Comparison of ENCODE assay signal across 15 cellular contexts in genomic region chr1:1117469-1117831, GRCh38. TPM values are rescaled to one million over a fixed set of nuclear protein-coding genes. Genes with fewer than 3 reads are reported as not detected.
DNase-seq lines count a peak whose midpoint lies in the region; ATAC-seq, FAIRE-seq and TF ChIP-seq lines count a peak whose summit lies in the region.
"Had no signal": no experiment of that assay in that cellular context is flagged by ENCODE, and none has a peak within 500 bp of the region (broad histone marks: within the 10 kb centered on the region; RNA-seq: fewer than 3 reads in every experiment).

No MANE protein-coding gene starts in this region.

- H3K27ac ChIP-seq in BLaER1 (no peak overlapping the region), Karpas-422 (ENCODE audit: low read length) (no peak overlapping the region)
- H3K27ac ChIP-seq in CD8-positive, alpha-beta T cell (ENCODE audit: low read depth, low read length): no peak overlapping the region
- no peak overlapping the region for H3K27ac ChIP-seq in naive thymus-derived CD4-positive, alpha-beta T cell (ENCODE audit: low read depth, low read length)
- H3K27ac ChIP-seq: SJCRH30, suprapubic skin had no signal

- CTCF ChIA-PET in CD8-positive, alpha-beta T cell (lab: Charles Lee): interaction anchor here (0.7 to 6.9 kb wide), 4 partner anchors 13 to 183 kb away, joined by 3 to 101 read pairs (median 3); no protein-coding TSS in a partner anchor
- CTCF ChIA-PET in activated CD8-positive, alpha-beta T cell treated with anti-CD3 and anti-CD28 coated beads, Interleukin-2, amount 10 ng/mL, durations not matched to agents 7 days and 5 days (lab: Charles Lee): interaction anchor here (1.3 to 2.2 kb wide), 4 partner anchors 84 to 175 kb away, joined by 4 to 9 read pairs (median 6); partner anchors contain the start of gene UBE2J2
- CTCF ChIA-PET in naive thymus-derived CD4-positive, alpha-beta T cell (lab: Charles Lee): no interaction called here

- peak overlapping the region; percentile 61 for H3K4me3 Mint-ChIP-seq in CD8-positive, alpha-beta T cell
- H3K4me3 Mint-ChIP-seq in activated CD8-positive, alpha-beta T cell treated with anti-CD3 and anti-CD28 coated beads, Interleukin-2, amount 10 ng/mL, durations not matched to agents 7 days and 5 days: peak overlapping the region; percentile 34
- H3K4me3 Mint-ChIP-seq in naive thymus-derived CD4-positive, alpha-beta T cell: peak overlapping the region in 9 of 10 donors; percentile 27 to 88 (median 58)
- peak overlapping the region in 1 of 2 donors; percentile 65 for H3K4me3 Mint-ChIP-seq in CD14-positive monocyte

- H3K4me2 ChIP-seq in BLaER1 (peak overlapping the region; percentile 70), Karpas-422 (ENCODE audit: low read depth, low read length, poor library complexity, severe bottlenecking) (no peak overlapping the region)

- no peak overlapping the region for H3K9ac ChIP-seq in BLaER1
- no peak overlapping the region for H3K9ac ChIP-seq in Karpas-422 (ENCODE audit: low read length)

- no peak for TF ChIP-seq CTCF in CD8-positive, alpha-beta T cell (IDR thresholded peaks at IDR 0.05)
- no peak for TF ChIP-seq CTCF in CD14-positive monocyte (IDR thresholded peaks at IDR 0.05)

- intact Hi-C loops in CD8-positive, alpha-beta T cell (cut with DNase I, micrococcal nuclease): loop anchor here (2.0 to 10.0 kb wide), 4 partner anchors 49 to 395 kb away; partner anchors contain the start of genes ATAD3A (in 1 of the 2) and KLHL17 (in 1 of the 2)
- intact Hi-C loops in naive thymus-derived CD4-positive, alpha-beta T cell (cut with micrococcal nuclease): loop anchor here (2.0 to 10.0 kb wide), 3 partner anchors 77 to 497 kb away; partner anchors contain the start of gene MIB2 (in 1 of the 2)
- intact Hi-C loops in CD14-positive monocyte (cut with micrococcal nuclease): loop anchor here (2.0 to 10.0 kb wide), 4 partner anchors 83 to 257 kb away; partner anchors contain the start of genes AURKAIP1 (in 1 of the 2), B3GALT6 (in 1 of the 2) and SDF4 (in 1 of the 2)

- ATAC-seq in CD8-positive, alpha-beta T cell: no peak
- ATAC-seq in activated CD8-positive, alpha-beta T cell treated with anti-CD3 and anti-CD28 coated beads, Interleukin-2, amount 10 ng/mL, durations not matched to agents 7 days and 5 days: no peak
- ATAC-seq in naive thymus-derived CD4-positive, alpha-beta T cell: no peak

- FAIRE-seq in GM19239 (lab: Jason Lieb, UNC): no peak
- FAIRE-seq: endometrium had no signal

- H3K27ac Mint-ChIP-seq in CD8-positive, alpha-beta T cell: no peak overlapping the region
- H3K27ac Mint-ChIP-seq in activated CD8-positive, alpha-beta T cell treated with anti-CD3 and anti-CD28 coated beads, Interleukin-2, amount 10 ng/mL, durations not matched to agents 7 days and 5 days: no peak overlapping the region
- H3K27ac Mint-ChIP-seq in naive thymus-derived CD4-positive, alpha-beta T cell: peak overlapping the region in 1 of 9 donors; percentile 14
- no peak overlapping the region for H3K27ac Mint-ChIP-seq in CD14-positive monocyte

- no peak for DNase-seq in CD8-positive, alpha-beta T cell
- no peak for DNase-seq in activated CD8-positive, alpha-beta T cell treated with anti-CD3 and anti-CD28 coated beads, Interleukin-2, amount 10 ng/mL, durations not matched to agents 7 days and 5 days
- DNase-seq in naive thymus-derived CD4-positive, alpha-beta T cell: peak in 1 of 9 donors; percentile 26
- DNase-seq in GM19239 (ENCODE audit: insufficient read length, low spot score) (no peak), retina (no peak), Karpas-422 (no peak), CD14-positive monocyte (ENCODE audit: low spot score) (no peak)
- DNase-seq: amniotic stem cell, hypothalamus, NCI-H1436 treated with DMSO at 0.1 percent for 48 hours, NCI-H748 treated with DMSO at 0.1 percent for 48 hours, SJCRH30 had no signal

- H3K36me3 ChIP-seq in BLaER1: peaks cover 20% of the 10 kb centered on the region
- H3K36me3 ChIP-seq in CD8-positive, alpha-beta T cell (ENCODE audit: insufficient read depth, low read length): no peaks in the 10 kb centered on the region
- peaks cover 0 to 7% (median 0%) of the 10 kb centered on the region in 3 experiments for H3K36me3 ChIP-seq in naive thymus-derived CD4-positive, alpha-beta T cell (ENCODE audit: control insufficient read depth in 2 of 3, insufficient read depth in 3 of 3, low read length in 3 of 3)
- H3K36me3 ChIP-seq in Karpas-422 (ENCODE audit: insufficient read depth, low read length): no peaks in the 10 kb centered on the region
- H3K36me3 ChIP-seq: suprapubic skin had no signal

- no peaks in the 10 kb centered on the region for H3K9me2 ChIP-seq in Karpas-422 (replicated peaks; ENCODE audit: insufficient read depth, low read length)

- peaks cover 15% of the 10 kb centered on the region for H3K79me2 ChIP-seq in Karpas-422 (ENCODE audit: low read length)

- H3K27me3 ChIP-seq in BLaER1 (peaks cover 41% of the 10 kb centered on the region), Karpas-422 (ENCODE audit: low read length) (no peaks in the 10 kb centered on the region)
- no peaks in the 10 kb centered on the region for H3K27me3 ChIP-seq in CD8-positive, alpha-beta T cell (ENCODE audit: insufficient read depth, low read length)
- no peaks in the 10 kb centered on the region for H3K27me3 ChIP-seq in naive thymus-derived CD4-positive, alpha-beta T cell (ENCODE audit: control insufficient read depth in 2 of 2, insufficient read depth in 2 of 2, low read length in 2 of 2)

- no peak overlapping the region for H2AFZ ChIP-seq in Karpas-422 (ENCODE audit: low read length)

- H3K27me3 Mint-ChIP-seq in CD8-positive, alpha-beta T cell (ENCODE audit: low read depth): peaks cover 4% of the 10 kb centered on the region
- H3K27me3 Mint-ChIP-seq in activated CD8-positive, alpha-beta T cell treated with anti-CD3 and anti-CD28 coated beads, Interleukin-2, amount 10 ng/mL, durations not matched to agents 7 days and 5 days (ENCODE audit: low read depth): peaks cover 6% of the 10 kb centered on the region
- H3K27me3 Mint-ChIP-seq in naive thymus-derived CD4-positive, alpha-beta T cell: peaks cover 0 to 13% (median 0%) of the 10 kb centered on the region in 5 donors
- H3K27me3 Mint-ChIP-seq in CD14-positive monocyte (ENCODE audit: low read depth in 3 of 3): peaks cover 34 to 56% (median 37%) of the 10 kb centered on the region in 3 donors

- H3K4me3 ChIP-seq in BLaER1 (no peak overlapping the region), Karpas-422 (ENCODE audit: low read length) (no peak overlapping the region)
- no peak overlapping the region for H3K4me3 ChIP-seq in CD8-positive, alpha-beta T cell (ENCODE audit: low read depth, low read length)
- H3K4me3 ChIP-seq in naive thymus-derived CD4-positive, alpha-beta T cell (ENCODE audit: low read length): no peak overlapping the region

- POLR2A ChIA-PET in CD8-positive, alpha-beta T cell (lab: Charles Lee): interaction anchor here (1.1 kb wide), 1 partner anchor 104 kb away, joined by 3 read pairs; the partner anchor contains the start of gene ISG15
- POLR2A ChIA-PET in activated CD8-positive, alpha-beta T cell treated with anti-CD3 and anti-CD28 coated beads, Interleukin-2, amount 10 ng/mL, durations not matched to agents 7 days and 5 days (lab: Charles Lee): interaction anchor here (0.6 kb wide), 1 partner anchor 163 kb away, joined by 3 read pairs; no protein-coding TSS in a partner anchor
- POLR2A ChIA-PET in naive thymus-derived CD4-positive, alpha-beta T cell (lab: Charles Lee): interaction anchor here (0.9 to 1.1 kb wide), 2 partner anchors 263 to 662 kb away, joined by 3 read pairs; no protein-coding TSS in a partner anchor

- peaks cover 4% of the 10 kb centered on the region for H3K9me3 Mint-ChIP-seq in CD8-positive, alpha-beta T cell
- peaks cover 17% of the 10 kb centered on the region for H3K9me3 Mint-ChIP-seq in activated CD8-positive, alpha-beta T cell treated with anti-CD3 and anti-CD28 coated beads, Interleukin-2, amount 10 ng/mL, durations not matched to agents 7 days and 5 days (ENCODE audit: insufficient read depth)
- H3K9me3 Mint-ChIP-seq in naive thymus-derived CD4-positive, alpha-beta T cell: peaks cover 0 to 9% (median 4%) of the 10 kb centered on the region in 11 donors
- peaks cover 12 to 22% (median 18%) of the 10 kb centered on the region in 7 donors for H3K9me3 Mint-ChIP-seq in CD14-positive monocyte

- no peaks in the 10 kb centered on the region for H4K20me1 ChIP-seq in BLaER1
- 0 out of 2 replicates have a peak, but pooled peaks cover 5% of the 10 kb centered on the region for H4K20me1 ChIP-seq in Karpas-422 (ENCODE audit: insufficient read depth, low read depth, low read length)

- peaks cover 71% of the 10 kb centered on the region for H3K4me1 ChIP-seq in BLaER1
- H3K4me1 ChIP-seq in CD8-positive, alpha-beta T cell (ENCODE audit: insufficient read depth, low read length): peaks cover 19% of the 10 kb centered on the region
- H3K4me1 ChIP-seq in naive thymus-derived CD4-positive, alpha-beta T cell (ENCODE audit: control insufficient read depth in 2 of 2, insufficient read depth in 2 of 2, low read length in 2 of 2): peaks cover 7 to 8% of the 10 kb centered on the region in 2 donors
- peaks cover 18% of the 10 kb centered on the region for H3K4me1 ChIP-seq in Karpas-422 (ENCODE audit: low read length)

- H3K4me1 Mint-ChIP-seq in CD8-positive, alpha-beta T cell (ENCODE audit: low read depth): peaks cover 13% of the 10 kb centered on the region
- H3K4me1 Mint-ChIP-seq in activated CD8-positive, alpha-beta T cell treated with anti-CD3 and anti-CD28 coated beads, Interleukin-2, amount 10 ng/mL, durations not matched to agents 7 days and 5 days (ENCODE audit: low read depth): peaks cover 19% of the 10 kb centered on the region
- peaks cover 0 to 18% (median 13%) of the 10 kb centered on the region in 7 donors for H3K4me1 Mint-ChIP-seq in naive thymus-derived CD4-positive, alpha-beta T cell
- H3K4me1 Mint-ChIP-seq in CD14-positive monocyte: peaks cover 13% of the 10 kb centered on the region

- peaks cover 7% of the 10 kb centered on the region for H3K36me3 Mint-ChIP-seq in CD8-positive, alpha-beta T cell
- H3K36me3 Mint-ChIP-seq in activated CD8-positive, alpha-beta T cell treated with anti-CD3 and anti-CD28 coated beads, Interleukin-2, amount 10 ng/mL, durations not matched to agents 7 days and 5 days (ENCODE audit: low read depth): peaks cover 20% of the 10 kb centered on the region
- peaks cover 9 to 17% (median 10%) of the 10 kb centered on the region in 5 donors for H3K36me3 Mint-ChIP-seq in naive thymus-derived CD4-positive, alpha-beta T cell
- H3K36me3 Mint-ChIP-seq in CD14-positive monocyte: peaks cover 7 to 16% of the 10 kb centered on the region in 2 donors

- peaks cover 21% of the 10 kb centered on the region for H3K9me3 ChIP-seq in BLaER1
- H3K9me3 ChIP-seq in CD8-positive, alpha-beta T cell (ENCODE audit: low read length): peaks cover 6% of the 10 kb centered on the region
- H3K9me3 ChIP-seq in naive thymus-derived CD4-positive, alpha-beta T cell (ENCODE audit: control insufficient read depth in 2 of 3, low read length in 3 of 3): peaks cover 0 to 10% (median 0%) of the 10 kb centered on the region in 3 experiments
- H3K9me3 ChIP-seq in Karpas-422 (ENCODE audit: low read length): no peaks in the 10 kb centered on the region
- H3K9me3 ChIP-seq: SJCRH30, suprapubic skin had no signal

RNA-seq across cellular contexts. Expression of gene C1orf159, which starts 1.6 kb away (rescaled TPM):
- 10 to 100 TPM; 14.3 to 17.6 TPM for total RNA-seq in CD8-positive, alpha-beta T cell
- 10 to 100 TPM; 24.5 to 26.8 TPM for total RNA-seq in activated CD8-positive, alpha-beta T cell treated with anti-CD3 and anti-CD28 coated beads, Interleukin-2, amount 10 ng/mL, durations not matched to agents 7 days and 5 days
- 10 to 100 TPM; 17.6 to 21.9 (median 19.6) TPM for total RNA-seq in naive thymus-derived CD4-positive, alpha-beta T cell
- 10 to 100 TPM in 1 of 2 donors, 1 to 10 TPM in 1; 6.4 to 10.5 TPM for polyA plus RNA-seq in naive thymus-derived CD4-positive, alpha-beta T cell
- 10.2 and 10.4 TPM in 2 replicates for total RNA-seq in Karpas-422 (2014; rRNA removed; shearing (Covaris generic); ENCODE audit: low replicate concordance)
- polyA plus RNA-seq in CD14-positive monocyte: 1 to 10 TPM; 3.0 to 3.3 TPM

RNA-seq across cellular contexts. Expression of gene RNF223, which starts 43.3 kb away (rescaled TPM):
- not detected for total RNA-seq in CD8-positive, alpha-beta T cell
- total RNA-seq in activated CD8-positive, alpha-beta T cell treated with anti-CD3 and anti-CD28 coated beads, Interleukin-2, amount 10 ng/mL, durations not matched to agents 7 days and 5 days: not detected
- under 1 TPM in 1 of 5 experiments, not detected in 4; 0.32 TPM for total RNA-seq in naive thymus-derived CD4-positive, alpha-beta T cell
- not detected for polyA plus RNA-seq in naive thymus-derived CD4-positive, alpha-beta T cell
- not detected in 2 replicates for total RNA-seq in Karpas-422 (2014; rRNA removed; shearing (Covaris generic); ENCODE audit: low replicate concordance)
- not detected for polyA plus RNA-seq in CD14-positive monocyte
- total RNA-seq: SJCRH30 had no signal

RNA-seq across cellular contexts. Expression of gene TTLL10, which starts 56.2 kb away (rescaled TPM):
- total RNA-seq in CD8-positive, alpha-beta T cell: not detected
- total RNA-seq in activated CD8-positive, alpha-beta T cell treated with anti-CD3 and anti-CD28 coated beads, Interleukin-2, amount 10 ng/mL, durations not matched to agents 7 days and 5 days: under 1 TPM; 0.63 to 0.90 TPM
- total RNA-seq in naive thymus-derived CD4-positive, alpha-beta T cell: under 1 TPM in 2 of 5 experiments, not detected in 3; 0.58 to 0.80 TPM
- not detected for polyA plus RNA-seq in naive thymus-derived CD4-positive, alpha-beta T cell
- total RNA-seq in Karpas-422 (2014; rRNA removed; shearing (Covaris generic); ENCODE audit: low replicate concordance): 0.18 TPM in 1 of 2 replicates, not detected in the other
- polyA plus RNA-seq in CD14-positive monocyte: under 1 TPM in 1 of 2 donors, not detected in 1; 0.06 TPM
- total RNA-seq: suprapubic skin had no signal
